In genomic region chr14:81147140-81147897, GRCh38 we compare ENCODE assay signal across 11 cellular contexts.
DNase-seq lines count a peak whose midpoint lies in the region; ATAC-seq, FAIRE-seq and TF ChIP-seq lines count a peak whose summit lies in the region.
"Had no signal": no experiment of that assay in that cellular context is flagged by ENCODE, and none has a peak within 500 bp of the region (broad histone marks: within the 10 kb centered on the region; RNA-seq: fewer than 3 reads in every experiment).

No MANE protein-coding gene starts in this region.

- no peak overlapping the region for H4K5ac ChIP-seq in mesendoderm (ENCODE audit: low read length)

- H3K4me3 Mint-ChIP-seq in activated T-cell treated with anti-CD3 and anti-CD28 coated beads, Interleukin-2, amount 50 U/mL, for 72 hours, result no peak overlapping the region
- H3K4me3 Mint-ChIP-seq: CD8-positive, alpha-beta T cell had no signal

- TF ChIP-seq CTCF in OCI-LY7 (conservative IDR thresholded peaks at IDR 0.05; ENCODE audit: low read length), result no peak

- POLR2A ChIA-PET in OCI-LY7 (lab: Charles Lee), result interaction anchor here (0.6 to 1.5 kb wide), 3 partner anchors 15 to 252 kb away, joined by 3 to 4 read pairs (median 4); no protein-coding TSS in a partner anchor

- H3K4me1 Mint-ChIP-seq in activated T-cell treated with anti-CD3 and anti-CD28 coated beads, Interleukin-2, amount 50 U/mL, for 72 hours (ENCODE audit: low read depth), result peaks cover 15% of the 10 kb centered on the region

- peak overlapping the region; percentile 74 for H2AFZ ChIP-seq in OCI-LY7 (ENCODE audit: low read length)

- H2AK5ac ChIP-seq in mesendoderm (ENCODE audit: low read length), result no peak overlapping the region

- H3K79me2 ChIP-seq in OCI-LY7 (ENCODE audit: insufficient read depth, low read depth, low read length) (no peaks in the 10 kb centered on the region), mesendoderm (ENCODE audit: control insufficient read depth, insufficient read depth, low read length) (no peaks in the 10 kb centered on the region)

- H3K27ac ChIP-seq in OCI-LY7 (ENCODE audit: low read depth, low read length, poor library complexity, severe bottlenecking) (no peak overlapping the region), mesendoderm (ENCODE audit: low read depth, low read length) (no peak overlapping the region)
- H3K27ac ChIP-seq: stomach had no signal

- WGBS in mesendoderm (ENCODE audit: extremely low coverage, insufficient coverage, low lambda C conversion rate), result no CpG with 5 or more reads among the region's 2 CpGs

- no peaks in the 10 kb centered on the region for H3K36me3 Mint-ChIP-seq in activated T-cell treated with anti-CD3 and anti-CD28 coated beads, Interleukin-2, amount 50 U/mL, for 72 hours (ENCODE audit: insufficient read depth in 2 of 2)
- H3K36me3 Mint-ChIP-seq: CD8-positive, alpha-beta T cell had no signal

- H3K36me3 ChIP-seq in OCI-LY7 (ENCODE audit: insufficient read depth, low read length) (no peaks in the 10 kb centered on the region), mesendoderm (ENCODE audit: control insufficient read depth, insufficient read depth, low read length) (no peaks in the 10 kb centered on the region)
- H3K36me3 ChIP-seq: stomach had no signal

- H3K4me2 ChIP-seq in OCI-LY7 (ENCODE audit: low read length) (peak overlapping the region; percentile 51), mesendoderm (ENCODE audit: low read length) (no peak overlapping the region)

- BruUV-seq in OCI-LY7 (replicated peaks; lab: Mats Ljungman, UMichigan), result no TSS peak

- peaks cover 16% of the 10 kb centered on the region for H3K4me1 ChIP-seq in OCI-LY7 (ENCODE audit: insufficient read depth, low read length, poor library complexity, severe bottlenecking)
- H3K4me1 ChIP-seq in mesendoderm (ENCODE audit: control insufficient read depth, low read depth, low read length), result no peaks in the 10 kb centered on the region

- CTCF ChIA-PET in OCI-LY7 (lab: Charles Lee; ENCODE audit: unreplicated experiment), result interaction anchor here (0.6 to 0.7 kb wide), 3 partner anchors 11 to 747 kb away, joined by 3 to 7 read pairs (median 3); no protein-coding TSS in a partner anchor

- no peaks in the 10 kb centered on the region for H3K79me1 ChIP-seq in mesendoderm (ENCODE audit: low read length)

- no peak overlapping the region for H3K9ac ChIP-seq in mesendoderm (ENCODE audit: low read length)

- H3K18ac ChIP-seq in mesendoderm (ENCODE audit: low read length), result no peak overlapping the region

- peaks cover 0 to 6% of the 10 kb centered on the region in 2 donors for H3K9me3 Mint-ChIP-seq in activated T-cell treated with anti-CD3 and anti-CD28 coated beads, Interleukin-2, amount 50 U/mL, for 72 hours
- H3K9me3 Mint-ChIP-seq: CD8-positive, alpha-beta T cell had no signal

- no peak overlapping the region for H2BK5ac ChIP-seq in mesendoderm (ENCODE audit: low read length)

- H3K27ac Mint-ChIP-seq in activated T-cell treated with anti-CD3 and anti-CD28 coated beads, Interleukin-2, amount 50 U/mL, for 72 hours, result no peak overlapping the region
- H3K27ac Mint-ChIP-seq: CD8-positive, alpha-beta T cell had no signal

- H2BK15ac ChIP-seq in mesendoderm (replicated peaks; ENCODE audit: low read depth), result no peak overlapping the region

- no peak overlapping the region for H2BK120ac ChIP-seq in mesendoderm (ENCODE audit: low read depth, low read length)

- intact Hi-C loops in OCI-LY7 (cut with micrococcal nuclease; ENCODE audit: unreplicated experiment), result no loop called here

- no peak overlapping the region for H3K23ac ChIP-seq in mesendoderm (ENCODE audit: low read length)

- H3K4ac ChIP-seq in mesendoderm (ENCODE audit: low read depth, low read length), result no peak overlapping the region

- H3K4me3 ChIP-seq in OCI-LY7 (ENCODE audit: low read depth, low read length, poor library complexity, severe bottlenecking) (peak overlapping the region; percentile 12), mesendoderm (ENCODE audit: low read length) (no peak overlapping the region)
- H3K4me3 ChIP-seq: stomach had no signal

- H3K27me3 ChIP-seq in mesendoderm (ENCODE audit: insufficient read depth, low read length, poor library complexity), result no peaks in the 10 kb centered on the region
- H3K27me3 ChIP-seq: stomach had no signal

- H3K9me2 ChIP-seq in OCI-LY7 (ENCODE audit: insufficient read depth, low read length), result no peaks in the 10 kb centered on the region

- H3K27me3 Mint-ChIP-seq in activated T-cell treated with anti-CD3 and anti-CD28 coated beads, Interleukin-2, amount 50 U/mL, for 72 hours (ENCODE audit: low read depth), result no peaks in the 10 kb centered on the region

- no peaks in the 10 kb centered on the region for H3K9me3 ChIP-seq in OCI-LY7 (ENCODE audit: low read length)
- H3K9me3 ChIP-seq: stomach had no signal

- FAIRE-seq in GM19239 (lab: Jason Lieb, UNC), result peak; percentile 37

- H4K8ac ChIP-seq in mesendoderm (ENCODE audit: low read depth, low read length), result no peak overlapping the region

- no peaks in the 10 kb centered on the region for H4K20me1 ChIP-seq in OCI-LY7 (ENCODE audit: insufficient read depth, low read length)

- no peak for DNase-seq in GM19239 (ENCODE audit: insufficient read length, low spot score)
- DNase-seq in OCI-LY7 (ENCODE audit: low spot score), result peak; percentile 47
- no peak for DNase-seq in mesendoderm
- no peak for DNase-seq in inferior parietal cortex (ENCODE audit: extremely low spot score)
- no peak for DNase-seq in activated T-cell treated with anti-CD3 and anti-CD28 coated beads, Interleukin-2, amount 50 U/mL, for 72 hours
- DNase-seq: anterior cingulate cortex; CD8-positive, alpha-beta T cell; stimulated activated CD4-positive, alpha-beta T cell treated with anti-CD3 and anti-CD28 coated beads, Interleukin-4, amount 100 ng/mL, for 4 hours; stomach had no signal

- H3K56ac ChIP-seq in mesendoderm (ENCODE audit: low read length), result no peak overlapping the region

- ATAC-seq in GM18498 (IDR thresholded peaks at IDR 0.05; ENCODE audit: unreplicated experiment) (peak; percentile 81), HG02938 (IDR thresholded peaks at IDR 0.05; ENCODE audit: unreplicated experiment) (peak; percentile 64)
- ATAC-seq in activated T-cell treated with anti-CD3 and anti-CD28 coated beads, Interleukin-2, amount 50 U/mL, for 72 hours (replicated peaks in 1 of 2), result no peak
- ATAC-seq: CD8-positive, alpha-beta T cell had no signal

Comparison
In these comparisons a context has a peak if more than half of its experiments do, and no peak if none do; other contexts are left out.
1. ATAC-seq: peak in GM18498 (single experiment) and HG02938 (single experiment); none in activated T-cell treated with anti-CD3 and anti-CD28 coated beads, Interleukin-2, amount 50 U/mL, for 72 hours (0 of 2).